8 cellular contexts compared by ENCODE assay signal in genomic region chr3:126472277-126473006, GRCh38. TPM values are rescaled to one million over a fixed set of nuclear protein-coding genes. Genes with fewer than 3 reads are reported as not detected.
A peak's percentile ranks its signal among the peaks of the same experiment; 100 is the strongest.
DNase-seq lines count a peak whose midpoint lies in the region; ATAC-seq and TF ChIP-seq lines count a peak whose summit lies in the region.

No MANE protein-coding gene starts in this region.

- TF ChIP-seq CTCF in upper lobe of left lung (IDR thresholded peaks at IDR 0.05), result peak in 2 of 6 experiments; percentile 12 to 22

- H3K4me1 ChIP-seq in mononuclear cell (ENCODE audit: insufficient read depth, low read length) (peaks cover 55% of the 10 kb centered on the region), upper lobe of left lung (peaks cover 59 to 77% (median 65%) of the 10 kb centered on the region in 4 donors)

- TF ChIP-seq POLR2A in erythroblast (IDR thresholded peaks at IDR 0.05; ENCODE audit: low read length), result peak; percentile 21
- peak in 2 of 4 donors; percentile 32 to 50 for TF ChIP-seq POLR2A in upper lobe of left lung (IDR thresholded peaks at IDR 0.05)

- no peaks in the 10 kb centered on the region for H3K9me3 ChIP-seq in mononuclear cell (ENCODE audit: low read depth, low read length)
- no peaks in the 10 kb centered on the region for H3K9me3 ChIP-seq in upper lobe of left lung

- peaks cover 19 to 44% (median 34%) of the 10 kb centered on the region in 4 donors for H3K36me3 ChIP-seq in upper lobe of left lung

- peak overlapping the region; percentile 61 to 99 (median 72) for H3K27ac ChIP-seq in upper lobe of left lung

- peak; percentile 91 for DNase-seq in DMS153 (lab: John Stamatoyannopoulos, UW)
- DNase-seq in LHCN-M2 (ENCODE audit: low read depth), result peak; percentile 92
- peak; percentile 79 to 82 for DNase-seq in erythroblast (lab: John Stamatoyannopoulos, UW)
- DNase-seq in upper lobe of left lung, result peak in 1 of 2 donors; percentile 93
- no peak for DNase-seq in DMS53 (lab: John Stamatoyannopoulos, UW)

- 20 to 33% methylated on average over 8 of the region's 8 CpGs for WGBS in upper lobe of left lung, 2 donors

- TF ChIP-seq EP300 in upper lobe of left lung (IDR thresholded peaks at IDR 0.05), result peak in 1 of 4 donors; percentile 89

- H3K4me3 ChIP-seq in mononuclear cell (ENCODE audit: low read length) (peak overlapping the region; percentile 21), upper lobe of left lung (peak overlapping the region in 2 of 4 donors; percentile 2 to 80)

- no peak; the same call in 2 of the 3 replicates for ATAC-seq in SK-N-SH treated with all-trans-retinoic acid at 6 μM for 48 hours
- ATAC-seq in upper lobe of left lung (ENCODE audit: low FRiP score in 2 of 2), result peak; percentile 64 to 80
- no peak for ATAC-seq in HG03175 (IDR thresholded peaks at IDR 0.05; ENCODE audit: unreplicated experiment)

- H3K27me3 ChIP-seq in mononuclear cell (ENCODE audit: insufficient read depth, low read length), result no peaks in the 10 kb centered on the region
- H3K27me3 ChIP-seq in upper lobe of left lung, result no peaks in the 10 kb centered on the region

TF ChIP-seq in SK-N-SH treated with all-trans-retinoic acid at 6 μM for 48 hours, 23 proteins besides CTCF, POLR2A, EP300 and RAD21:
- TF ChIP-seq SNAI2 (CRISPR knock-in tag; IDR thresholded peaks at IDR 0.05) (0 out of 2 replicates have a peak, but pooled peaks have one; percentile 40), CREB5 (CRISPR knock-in tag; IDR thresholded peaks at IDR 0.05; ENCODE audit: low read depth) (no peak)

RNA-seq across cellular contexts. Expression of gene ZXDC, which starts 3.2 kb away (rescaled TPM):
- total RNA-seq in LHCN-M2 (2014; rRNA removed) (14.5 and 16.8 TPM in 2 replicates), mononuclear cell (63.2 TPM), upper lobe of left lung (100 to 1,000 TPM in 1 of 6 donors, 10 to 100 TPM in 5; 35.9 to 112 (median 53.5) TPM)
- polyA plus RNA-seq in LHCN-M2 (2012), result 7.2 TPM

RNA-seq across cellular contexts. Expression of gene UROC1, which starts 45.1 kb away (rescaled TPM):
- not detected in 2 replicates for total RNA-seq in LHCN-M2 (2014; rRNA removed)
- polyA plus RNA-seq in LHCN-M2 (2012), result not detected
- not detected for total RNA-seq in mononuclear cell
- not detected for total RNA-seq in upper lobe of left lung

RNA-seq across cellular contexts. Expression of gene CHST13, which starts 51.5 kb away (rescaled TPM):
- total RNA-seq in LHCN-M2 (2014; rRNA removed) (not detected in 2 replicates), mononuclear cell (1.5 TPM), upper lobe of left lung (1 to 10 TPM in 3 of 6 donors, under 1 TPM in 1, not detected in 2; 0.57 to 3.1 (median 2.0) TPM)
- 0.02 TPM for polyA plus RNA-seq in LHCN-M2 (2012)

Comparison
In these comparisons a context has a peak if more than half of its experiments do, and no peak if none do; other contexts are left out.
1. ATAC-seq: peak in upper lobe of left lung (2 of 2); none in SK-N-SH treated with all-trans-retinoic acid at 6 μM for 48 hours (single experiment) and HG03175 (single experiment).